1 cellular context compared by ENCODE assay signal in genomic region chr22:22945195-22945594, GRCh38.
TF ChIP-seq lines count a peak whose summit lies in the region.

No MANE protein-coding gene starts in this region.

TF ChIP-seq in GM12878, 131 proteins besides CTCF, POLR2A, EP300 and RAD21:
- TF ChIP-seq SREBF1 (IDR thresholded peaks at IDR 0.05; ENCODE audit: low read length) = no peak
- no peak for TF ChIP-seq ZNF207 (IDR thresholded peaks at IDR 0.05; ENCODE audit: borderline replicate concordance)
- TF ChIP-seq DPF2 (IDR thresholded peaks at IDR 0.05) = no peak
- TF ChIP-seq TARDBP (IDR thresholded peaks at IDR 0.05; ENCODE audit: borderline replicate concordance) = no peak
- TF ChIP-seq, protein P1, sequence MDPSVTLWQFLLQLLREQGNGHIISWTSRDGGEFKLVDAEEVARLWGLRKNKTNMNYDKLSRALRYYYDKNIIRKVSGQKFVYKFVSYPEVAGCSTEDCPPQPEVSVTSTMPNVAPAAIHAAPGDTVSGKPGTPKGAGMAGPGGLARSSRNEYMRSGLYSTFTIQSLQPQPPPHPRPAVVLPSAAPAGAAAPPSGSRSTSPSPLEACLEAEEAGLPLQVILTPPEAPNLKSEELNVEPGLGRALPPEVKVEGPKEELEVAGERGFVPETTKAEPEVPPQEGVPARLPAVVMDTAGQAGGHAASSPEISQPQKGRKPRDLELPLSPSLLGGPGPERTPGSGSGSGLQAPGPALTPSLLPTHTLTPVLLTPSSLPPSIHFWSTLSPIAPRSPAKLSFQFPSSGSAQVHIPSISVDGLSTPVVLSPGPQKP (IDR thresholded peaks at IDR 0.05; ENCODE audit: low read depth, low read length) = no peak
- no peak for TF ChIP-seq NR2C2 (IDR thresholded peaks at IDR 0.05; ENCODE audit: borderline replicate concordance, control insufficient read depth, insufficient read length, low read depth)
- no peak for TF ChIP-seq YBX1 (IDR thresholded peaks at IDR 0.05)
- no peak for TF ChIP-seq ETV6 (conservative IDR thresholded peaks at IDR 0.05 in 1 of 2, IDR thresholded peaks at IDR 0.05 in 1 of 2; ENCODE audit: borderline replicate concordance in 1 of 2, low read depth in 1 of 2)
- no peak for TF ChIP-seq ZBED1 (IDR thresholded peaks at IDR 0.05; ENCODE audit: borderline replicate concordance)
TF ChIP-seq in GM12878: peak in this region for 0.
